In the genomic region with DNA sequence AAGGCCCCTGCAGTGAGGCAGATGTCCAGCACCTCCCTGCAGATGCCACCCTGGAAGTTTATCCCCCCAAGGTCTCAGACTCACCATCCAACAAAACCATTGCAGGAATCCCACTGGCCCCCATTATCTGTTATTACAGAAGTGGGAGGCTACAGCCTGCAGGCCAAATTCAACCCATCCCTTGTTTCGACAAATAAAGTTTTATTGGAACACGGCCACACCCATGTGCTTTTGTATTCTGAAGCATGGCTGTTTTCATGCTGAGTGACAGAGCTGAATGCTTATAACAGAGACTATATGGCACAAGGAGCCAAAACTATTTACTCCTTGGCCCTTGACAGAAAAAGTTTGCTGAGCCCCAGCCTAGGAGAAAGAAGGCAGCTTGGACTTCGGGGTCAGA, we compare ENCODE assay signal across 1 cellular context.
TF ChIP-seq lines count a peak whose summit lies in the region.

No MANE protein-coding gene starts in this region.

TF ChIP-seq in K562, 482 proteins besides CTCF, POLR2A, EP300 and RAD21 (continued from another document):
- TF ChIP-seq, protein P1, sequence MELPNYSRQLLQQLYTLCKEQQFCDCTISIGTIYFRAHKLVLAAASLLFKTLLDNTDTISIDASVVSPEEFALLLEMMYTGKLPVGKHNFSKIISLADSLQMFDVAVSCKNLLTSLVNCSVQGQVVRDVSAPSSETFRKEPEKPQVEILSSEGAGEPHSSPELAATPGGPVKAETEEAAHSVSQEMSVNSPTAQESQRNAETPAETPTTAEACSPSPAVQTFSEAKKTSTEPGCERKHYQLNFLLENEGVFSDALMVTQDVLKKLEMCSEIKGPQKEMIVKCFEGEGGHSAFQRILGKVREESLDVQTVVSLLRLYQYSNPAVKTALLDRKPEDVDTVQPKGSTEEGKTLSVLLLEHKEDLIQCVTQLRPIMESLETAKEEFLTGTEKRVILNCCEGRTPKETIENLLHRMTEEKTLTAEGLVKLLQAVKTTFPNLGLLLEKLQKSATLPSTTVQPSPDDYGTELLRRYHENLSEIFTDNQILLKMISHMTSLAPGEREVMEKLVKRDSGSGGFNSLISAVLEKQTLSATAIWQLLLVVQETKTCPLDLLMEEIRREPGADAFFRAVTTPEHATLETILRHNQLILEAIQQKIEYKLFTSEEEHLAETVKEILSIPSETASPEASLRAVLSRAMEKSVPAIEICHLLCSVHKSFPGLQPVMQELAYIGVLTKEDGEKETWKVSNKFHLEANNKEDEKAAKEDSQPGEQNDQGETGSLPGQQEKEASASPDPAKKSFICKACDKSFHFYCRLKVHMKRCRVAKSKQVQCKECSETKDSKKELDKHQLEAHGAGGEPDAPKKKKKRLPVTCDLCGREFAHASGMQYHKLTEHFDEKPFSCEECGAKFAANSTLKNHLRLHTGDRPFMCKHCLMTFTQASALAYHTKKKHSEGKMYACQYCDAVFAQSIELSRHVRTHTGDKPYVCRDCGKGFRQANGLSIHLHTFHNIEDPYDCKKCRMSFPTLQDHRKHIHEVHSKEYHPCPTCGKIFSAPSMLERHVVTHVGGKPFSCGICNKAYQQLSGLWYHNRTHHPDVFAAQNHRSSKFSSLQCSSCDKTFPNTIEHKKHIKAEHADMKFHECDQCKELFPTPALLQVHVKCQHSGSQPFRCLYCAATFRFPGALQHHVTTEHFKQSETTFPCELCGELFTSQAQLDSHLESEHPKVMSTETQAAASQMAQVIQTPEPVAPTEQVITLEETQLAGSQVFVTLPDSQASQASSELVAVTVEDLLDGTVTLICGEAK (IDR thresholded peaks at IDR 0.05) = peak; percentile 87
- TF ChIP-seq, protein P1 (CRISPR knock-in tag; IDR thresholded peaks at IDR 0.05) = no peak
- TF ChIP-seq MEIS2 (IDR thresholded peaks at IDR 0.05; ENCODE audit: partially characterized antibody) = no peak
